ENCODE assay signal across 3 cellular contexts in the genomic region with DNA sequence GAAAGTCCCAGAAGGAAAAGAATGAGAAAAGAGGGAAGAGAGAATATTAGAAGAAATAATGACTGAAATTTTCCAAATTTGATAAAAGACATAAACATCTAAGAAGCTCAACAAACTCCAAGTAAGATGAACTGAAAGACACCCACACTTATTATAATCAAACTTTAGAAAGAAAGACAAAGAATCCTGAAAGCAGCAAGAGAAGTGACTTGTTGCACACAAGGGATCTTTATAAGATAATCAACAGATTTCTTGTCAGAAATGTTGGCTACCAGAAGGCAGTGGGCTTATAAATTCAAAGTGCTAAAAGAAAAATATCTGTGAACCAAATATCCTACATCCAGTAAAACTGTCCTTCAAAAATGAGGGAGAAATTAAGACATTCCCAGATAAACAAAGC.
A peak's percentile ranks its signal among the peaks of the same experiment; 100 is the strongest.
TF ChIP-seq lines count a peak whose summit lies in the region.

No MANE protein-coding gene starts in this region.

TF ChIP-seq in HepG2, 621 proteins besides CTCF, POLR2A, EP300 and RAD21:
- TF ChIP-seq ZNF317 (CRISPR knock-in tag; IDR thresholded peaks at IDR 0.05): peak; percentile 90
- TF ChIP-seq DR1 (CRISPR knock-in tag; IDR thresholded peaks at IDR 0.05): no peak
TF ChIP-seq in HepG2: peak in this region for 1.

TF ChIP-seq in HEK293, 187 proteins besides CTCF, POLR2A, EP300 and RAD21:
- TF ChIP-seq ZNF266 (tag by site-specific recombination; IDR thresholded peaks at IDR 0.05; ENCODE audit: low read depth) (no peak), ZNF701 (tag by site-specific recombination; IDR thresholded peaks at IDR 0.05) (no peak), ZNF571 (tag by site-specific recombination; IDR thresholded peaks at IDR 0.05) (no peak), ZBTB8A (tag by site-specific recombination; IDR thresholded peaks at IDR 0.05) (no peak), ZNF791 (tag by site-specific recombination; IDR thresholded peaks at IDR 0.05) (peak; percentile 77), HOXA7 (CRISPR knock-in tag; IDR thresholded peaks at IDR 0.05; ENCODE audit: borderline replicate concordance) (no peak), ZNF626 (tag by site-specific recombination; IDR thresholded peaks at IDR 0.05) (no peak), ZNF830 (tag by site-specific recombination; IDR thresholded peaks at IDR 0.05; ENCODE audit: low read depth) (no peak), ZSCAN23 (tag by site-specific recombination; IDR thresholded peaks at IDR 0.05) (no peak), SP2 (tag by site-specific recombination; IDR thresholded peaks at IDR 0.05) (no peak), REPIN1 (tag by site-specific recombination; IDR thresholded peaks at IDR 0.05; ENCODE audit: low read depth) (no peak), BCL11A (tag by site-specific recombination; IDR thresholded peaks at IDR 0.05; ENCODE audit: low read depth) (no peak), ZNF76 (tag by site-specific recombination; IDR thresholded peaks at IDR 0.05; ENCODE audit: borderline replicate concordance, low read depth) (no peak), ZNF10 (tag by site-specific recombination; IDR thresholded peaks at IDR 0.05) (no peak), SCRT2 (tag by site-specific recombination; IDR thresholded peaks at IDR 0.05) (peak; percentile 71), SETDB1 (IDR thresholded peaks at IDR 0.05; ENCODE audit: insufficient read length, low read length) (peak; percentile 39), ZNF433 (tag by site-specific recombination; IDR thresholded peaks at IDR 0.05; ENCODE audit: low read depth) (no peak), YY2 (tag by site-specific recombination; IDR thresholded peaks at IDR 0.05) (no peak)
- TF ChIP-seq, protein P1, sequence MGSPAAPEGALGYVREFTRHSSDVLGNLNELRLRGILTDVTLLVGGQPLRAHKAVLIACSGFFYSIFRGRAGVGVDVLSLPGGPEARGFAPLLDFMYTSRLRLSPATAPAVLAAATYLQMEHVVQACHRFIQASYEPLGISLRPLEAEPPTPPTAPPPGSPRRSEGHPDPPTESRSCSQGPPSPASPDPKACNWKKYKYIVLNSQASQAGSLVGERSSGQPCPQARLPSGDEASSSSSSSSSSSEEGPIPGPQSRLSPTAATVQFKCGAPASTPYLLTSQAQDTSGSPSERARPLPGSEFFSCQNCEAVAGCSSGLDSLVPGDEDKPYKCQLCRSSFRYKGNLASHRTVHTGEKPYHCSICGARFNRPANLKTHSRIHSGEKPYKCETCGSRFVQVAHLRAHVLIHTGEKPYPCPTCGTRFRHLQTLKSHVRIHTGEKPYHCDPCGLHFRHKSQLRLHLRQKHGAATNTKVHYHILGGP (tag by site-specific recombination; IDR thresholded peaks at IDR 0.05): no peak

TF ChIP-seq in K562, 482 proteins besides CTCF, POLR2A, EP300 and RAD21:
- TF ChIP-seq RBFOX2 (IDR thresholded peaks at IDR 0.05; ENCODE audit: low read depth, low read length) (no peak), ESRRB (CRISPR knock-in tag; IDR thresholded peaks at IDR 0.05; ENCODE audit: borderline replicate concordance) (no peak), TRIM28 (IDR thresholded peaks at IDR 0.05) (peak; percentile 32; the same call in 1 of the 2 replicates)
